Comparison of ENCODE assay signal across 13 cellular contexts in the genomic region with DNA sequence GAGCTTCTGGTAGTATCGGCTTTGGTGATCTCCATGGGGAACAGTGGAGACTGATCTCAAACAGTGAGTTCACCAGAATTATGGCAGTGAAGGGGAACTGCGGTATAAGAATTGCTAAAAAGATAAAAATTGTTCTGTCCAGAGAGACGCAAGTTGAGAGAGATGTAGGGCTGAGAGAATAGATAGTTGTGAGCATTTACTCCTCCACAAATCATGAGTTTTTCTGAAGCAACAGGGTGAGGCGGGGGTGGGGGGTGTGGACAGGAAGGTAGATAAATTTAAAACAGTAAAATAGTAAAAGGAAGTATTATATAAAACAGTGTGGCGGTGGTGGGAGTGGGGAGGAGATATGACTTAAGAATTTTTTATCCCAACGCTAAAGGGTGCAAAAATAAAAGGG.
DNase-seq lines count a peak whose midpoint lies in the region; ATAC-seq and TF ChIP-seq lines count a peak whose summit lies in the region.
"Had no signal": no experiment of that assay in that cellular context is flagged by ENCODE, and none has a peak within 500 bp of the region (broad histone marks: within the 10 kb centered on the region; RNA-seq: fewer than 3 reads in every experiment).

No MANE protein-coding gene starts in this region.

- no peak overlapping the region for H3K4me3 ChIP-seq in GM23338
- H3K4me3 ChIP-seq in mucosa of descending colon: no peak overlapping the region

- H3K4me1 ChIP-seq in GM23338 (ENCODE audit: insufficient read depth) (no peaks in the 10 kb centered on the region), mucosa of descending colon (ENCODE audit: low read depth) (peaks cover 18% of the 10 kb centered on the region)

- no peaks in the 10 kb centered on the region for H3K79me2 ChIP-seq in GM23338 (replicated peaks; ENCODE audit: insufficient read depth)

- no peaks in the 10 kb centered on the region for H3K9me3 ChIP-seq in CD4-positive, alpha-beta T cell (ENCODE audit: control insufficient read depth, low read length)
- H3K9me3 ChIP-seq in mucosa of descending colon: no peaks in the 10 kb centered on the region

- TF ChIP-seq CTCF in CD4-positive, alpha-beta T cell (IDR thresholded peaks at IDR 0.05): no peak
- no peak for TF ChIP-seq CTCF in GM23338 (conservative IDR thresholded peaks at IDR 0.05; ENCODE audit: low read depth in 2 of 2)
- TF ChIP-seq CTCF in natural killer cell (IDR thresholded peaks at IDR 0.05): no peak
- TF ChIP-seq CTCF in mucosa of descending colon (IDR thresholded peaks at IDR 0.05): no peak

- H3K36me3 ChIP-seq in GM23338 (ENCODE audit: insufficient read depth): no peaks in the 10 kb centered on the region
- H3K36me3 ChIP-seq in mucosa of descending colon (ENCODE audit: low read depth): no peaks in the 10 kb centered on the region

- POLR2A ChIA-PET in CD4-positive, alpha-beta T cell (lab: Charles Lee): interaction anchor here (0.7 to 2.1 kb wide), 2 partner anchors 36 to 51 kb away, joined by 3 to 5 read pairs; no protein-coding TSS in a partner anchor

- no peak overlapping the region for H3K4me3 Mint-ChIP-seq in CD4-positive, alpha-beta T cell
- H3K4me3 Mint-ChIP-seq in GM23338 (no peak overlapping the region), natural killer cell (peak overlapping the region; percentile 73)
- H3K4me3 Mint-ChIP-seq in activated T-helper 17 cell treated with anti-CD3 and anti-CD28 coated beads, Interleukin-2, amount 50 U/mL, for 72 hours: peak overlapping the region; percentile 71

- H4K20me1 ChIP-seq in GM23338 (replicated peaks; ENCODE audit: insufficient read depth): no peaks in the 10 kb centered on the region

- no peaks in the 10 kb centered on the region for H3F3A ChIP-seq in GM23338 (replicated peaks; ENCODE audit: low read depth)

- peaks cover 4% of the 10 kb centered on the region; the same call in 1 of the 2 replicates for H3K9me2 ChIP-seq in GM23338 (ENCODE audit: insufficient read depth)

- peak overlapping the region; percentile 23; the same call in 1 of the 2 replicates for H2AFZ ChIP-seq in GM23338

- H3K27ac ChIP-seq in CD4-positive, alpha-beta T cell (ENCODE audit: low read depth, low read length): no peak overlapping the region
- H3K27ac ChIP-seq in GM23338 (ENCODE audit: low read depth): no peak overlapping the region
- H3K27ac ChIP-seq: epithelial cell of prostate, VCaP had no signal

- H3K9me3 Mint-ChIP-seq in CD4-positive, alpha-beta T cell: no peaks in the 10 kb centered on the region
- H3K9me3 Mint-ChIP-seq in GM23338 (no peaks in the 10 kb centered on the region; the same call in 2 of the 3 replicates), natural killer cell (no peaks in the 10 kb centered on the region)
- peaks cover 3% of the 10 kb centered on the region for H3K9me3 Mint-ChIP-seq in activated T-helper 17 cell treated with anti-CD3 and anti-CD28 coated beads, Interleukin-2, amount 50 U/mL, for 72 hours

- H3K36me3 Mint-ChIP-seq in CD4-positive, alpha-beta T cell (ENCODE audit: low read depth): peaks cover 50% of the 10 kb centered on the region
- H3K36me3 Mint-ChIP-seq in GM23338 (ENCODE audit: low read depth) (no peaks in the 10 kb centered on the region), natural killer cell (no peaks in the 10 kb centered on the region)
- H3K36me3 Mint-ChIP-seq in activated T-helper 17 cell treated with anti-CD3 and anti-CD28 coated beads, Interleukin-2, amount 50 U/mL, for 72 hours (ENCODE audit: low read depth): peaks cover 77% of the 10 kb centered on the region

- no peaks in the 10 kb centered on the region for H3K27me3 Mint-ChIP-seq in CD4-positive, alpha-beta T cell
- peaks cover 6% of the 10 kb centered on the region for H3K27me3 Mint-ChIP-seq in GM23338 (ENCODE audit: insufficient read depth, low read depth, poor library complexity)
- H3K27me3 Mint-ChIP-seq in activated T-helper 17 cell treated with anti-CD3 and anti-CD28 coated beads, Interleukin-2, amount 50 U/mL, for 72 hours: no peaks in the 10 kb centered on the region
- no peaks in the 10 kb centered on the region for H3K27me3 Mint-ChIP-seq in natural killer cell (ENCODE audit: low read depth in 2 of 2)

- intact Hi-C loops in CD4-positive, alpha-beta T cell (cut with DNase I, micrococcal nuclease): no loop called here
- intact Hi-C loops in natural killer cell (cut with micrococcal nuclease): no loop called here
- intact Hi-C loops in mucosa of descending colon (cut with DNase I, micrococcal nuclease): no loop called here

- no peaks in the 10 kb centered on the region for H3K27me3 ChIP-seq in CD4-positive, alpha-beta T cell (ENCODE audit: control insufficient read depth, insufficient read depth, low read length)
- H3K27me3 ChIP-seq in GM23338 (ENCODE audit: insufficient read depth): no peaks in the 10 kb centered on the region

- ATAC-seq in CD4-positive, alpha-beta T cell (ENCODE audit: poor library complexity): no peak
- ATAC-seq in GM23338 (no peak), natural killer cell (peak in 1 of 3 donors; percentile 29), mucosa of descending colon (no peak), HG03097 (IDR thresholded peaks at IDR 0.05; ENCODE audit: low FRiP score, unreplicated experiment) (no peak)
- no peak for ATAC-seq in activated T-helper 17 cell treated with anti-CD3 and anti-CD28 coated beads, Interleukin-2, amount 50 U/mL, for 72 hours (replicated peaks)

- no peak overlapping the region for H3K4me2 ChIP-seq in GM23338

- DNase-seq in CD4-positive, alpha-beta T cell: no peak
- no peak for DNase-seq in GM23338 (ENCODE audit: low spot score)
- no peak for DNase-seq in natural killer cell
- no peak for DNase-seq in glomerular visceral epithelial cell (ENCODE audit: extremely low spot score)
- DNase-seq in mucosa of descending colon: no peak
- DNase-seq: activated CD8-positive, alpha-beta memory T cell treated with anti-CD3 and anti-CD28 coated beads, Interleukin-2, amount 50 U/mL, for 4 hours; NCI-H2171; SHP77 treated with DMSO at 0.1 percent for 48 hours had no signal

- CTCF ChIA-PET in CD4-positive, alpha-beta T cell (lab: Charles Lee): no interaction called here

- peak overlapping the region; percentile 70 for H3K27ac Mint-ChIP-seq in CD4-positive, alpha-beta T cell
- H3K27ac Mint-ChIP-seq in GM23338 (no peak overlapping the region), natural killer cell (peak overlapping the region; percentile 81 to 86)
- peak overlapping the region; percentile 90 for H3K27ac Mint-ChIP-seq in activated T-helper 17 cell treated with anti-CD3 and anti-CD28 coated beads, Interleukin-2, amount 50 U/mL, for 72 hours
- H3K27ac Mint-ChIP-seq: progenitor cell of endocrine pancreas had no signal

- peaks cover 79% of the 10 kb centered on the region for H3K4me1 Mint-ChIP-seq in CD4-positive, alpha-beta T cell (ENCODE audit: low read depth)
- H3K4me1 Mint-ChIP-seq in GM23338 (peaks cover 8% of the 10 kb centered on the region; the same call in 1 of the 3 replicates), natural killer cell (peaks cover 71 to 90% of the 10 kb centered on the region in 2 donors)
- peaks cover 66% of the 10 kb centered on the region for H3K4me1 Mint-ChIP-seq in activated T-helper 17 cell treated with anti-CD3 and anti-CD28 coated beads, Interleukin-2, amount 50 U/mL, for 72 hours

TF ChIP-seq in GM23338, 12 proteins besides CTCF, POLR2A, EP300 and RAD21 (continues in another document):
- TF ChIP-seq CREB1 (CRISPR knock-in tag; IDR thresholded peaks at IDR 0.05; ENCODE audit: low read depth): no peak

Comparison
In these comparisons a context has a peak if more than half of its experiments do, and no peak if none do; other contexts are left out.
1. H3K4me3 Mint-ChIP-seq: peak in activated T-helper 17 cell treated with anti-CD3 and anti-CD28 coated beads, Interleukin-2, amount 50 U/mL, for 72 hours (single experiment) and natural killer cell (single experiment); none in CD4-positive, alpha-beta T cell (single experiment) and GM23338 (single experiment).